Comparison of ENCODE assay signal across 8 cellular contexts in the genomic region with DNA sequence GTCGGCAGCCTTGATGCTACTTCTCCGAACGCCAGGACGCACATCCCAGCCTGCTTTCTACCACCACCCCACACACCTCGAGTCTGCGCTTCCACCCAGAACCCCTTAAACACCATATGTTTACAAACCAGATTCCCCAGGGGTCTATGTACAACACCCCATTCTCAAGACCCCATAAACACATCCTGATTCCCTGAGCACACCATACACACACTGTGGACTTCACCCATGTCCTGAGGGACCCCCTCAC. TPM values are rescaled to one million over a fixed set of nuclear protein-coding genes. Genes with fewer than 3 reads are reported as not detected.
A peak's percentile ranks its signal among the peaks of the same experiment; 100 is the strongest.
DNase-seq lines count a peak whose midpoint lies in the region; ATAC-seq and TF ChIP-seq lines count a peak whose summit lies in the region.

No MANE protein-coding gene starts in this region.

- no peak for TF ChIP-seq POLR2A in gastroesophageal sphincter (IDR thresholded peaks at IDR 0.05)

- DNase-seq in Caco-2, result no peak
- no peak for DNase-seq in SHP77 (lab: John Stamatoyannopoulos, UW)
- DNase-seq in DMS79 (lab: John Stamatoyannopoulos, UW), result no peak
- DNase-seq in Ammon's horn (ENCODE audit: low spot score), result no peak
- no peak for DNase-seq in NOMO-1 treated with dmso at 0.1 percent for 144 hours (lab: John Stamatoyannopoulos, UW; ENCODE audit: unreplicated experiment)

- H3K27ac ChIP-seq in gastroesophageal sphincter (peak overlapping the region in 2 of 4 donors; percentile 68 to 72), rectal smooth muscle tissue (ENCODE audit: low read depth, low read length) (no peak overlapping the region)

- no TSS peak for BruUV-seq in Caco-2 (replicated peaks; lab: Mats Ljungman, UMichigan)

- H3K4me3 ChIP-seq in Caco-2 (ENCODE audit: low read depth, low read length) (peak overlapping the region; percentile 60), gastroesophageal sphincter (peak overlapping the region; percentile 53 to 85), rectal smooth muscle tissue (ENCODE audit: low read length) (peak overlapping the region; percentile 57)

- WGBS in gastroesophageal sphincter (ENCODE audit: low coverage in 1 of 2), 2 donors, result 7 to 9% methylated on average over 6 of the region's 6 CpGs

- no peak for TF ChIP-seq EP300 in gastroesophageal sphincter (IDR thresholded peaks at IDR 0.05)

- no peaks in the 10 kb centered on the region for H3K27me3 ChIP-seq in Caco-2 (replicated peaks; ENCODE audit: control insufficient read depth, insufficient read depth, low read length)
- H3K27me3 ChIP-seq in gastroesophageal sphincter, result no peaks in the 10 kb centered on the region
- H3K27me3 ChIP-seq in rectal smooth muscle tissue (ENCODE audit: control insufficient read depth, insufficient read depth, low read length), result no peaks in the 10 kb centered on the region

- ATAC-seq in SK-N-SH treated with all-trans-retinoic acid at 6 μM for 48 hours, result peak; percentile 7; the same call in 2 of the 3 replicates
- ATAC-seq in gastroesophageal sphincter, result no peak

- peak overlapping the region; percentile 49 for H3K27ac Mint-ChIP-seq in Caco-2 (ENCODE audit: unreplicated experiment)

- H3K4me1 ChIP-seq in Caco-2 (peaks cover 12% of the 10 kb centered on the region; the same call in 1 of the 2 replicates), gastroesophageal sphincter (peaks cover 0 to 43% (median 13%) of the 10 kb centered on the region in 3 donors), rectal smooth muscle tissue (ENCODE audit: control insufficient read depth, insufficient read depth, low read length) (no peaks in the 10 kb centered on the region)

- H3K4me3 Mint-ChIP-seq in Caco-2 (ENCODE audit: unreplicated experiment), result peak overlapping the region; percentile 71

- no peaks in the 10 kb centered on the region for H3K27me3 Mint-ChIP-seq in Caco-2 (ENCODE audit: insufficient read depth, unreplicated experiment)

- no peak overlapping the region for H3K9ac ChIP-seq in rectal smooth muscle tissue (ENCODE audit: low read length)

- no peaks in the 10 kb centered on the region for H3K9me3 Mint-ChIP-seq in Caco-2 (ENCODE audit: unreplicated experiment)

- TF ChIP-seq CTCF in Caco-2 (IDR thresholded peaks at IDR 0.05; ENCODE audit: insufficient read depth in 1 of 2, low read depth in 1 of 2, low read length in 1 of 2, severe bottlenecking in 1 of 2, unreplicated experiment in 1 of 2) (no peak), gastroesophageal sphincter (IDR thresholded peaks at IDR 0.05) (no peak)

- CTCF ChIA-PET in Caco-2 (lab: Charles Lee), result interaction anchor here (0.6 to 1.0 kb wide), 3 partner anchors 20 to 173 kb away, joined by 3 read pairs; no protein-coding TSS in a partner anchor

- peaks cover 20% of the 10 kb centered on the region for H3K4me1 Mint-ChIP-seq in Caco-2 (ENCODE audit: low read depth, unreplicated experiment)

- H3K36me3 Mint-ChIP-seq in Caco-2 (ENCODE audit: insufficient read depth, unreplicated experiment), result no peaks in the 10 kb centered on the region

- H3K36me3 ChIP-seq in Caco-2 (ENCODE audit: control insufficient read depth, insufficient read depth, low read length) (no peaks in the 10 kb centered on the region), gastroesophageal sphincter (no peaks in the 10 kb centered on the region), rectal smooth muscle tissue (ENCODE audit: control insufficient read depth, insufficient read depth, low read length) (no peaks in the 10 kb centered on the region)

- POLR2A ChIA-PET in Caco-2 (lab: Charles Lee), result no interaction called here

- H3K9me3 ChIP-seq in Caco-2, result no peaks in the 10 kb centered on the region
- no peaks in the 10 kb centered on the region for H3K9me3 ChIP-seq in gastroesophageal sphincter

- intact Hi-C loops in Caco-2 (cut with micrococcal nuclease; ENCODE audit: unreplicated experiment), result no loop called here

TF ChIP-seq in SK-N-SH treated with all-trans-retinoic acid at 6 μM for 48 hours, 23 proteins besides CTCF, POLR2A, EP300 and RAD21 (continues in another document):
- TF ChIP-seq ZC3H10 (CRISPR knock-in tag; IDR thresholded peaks at IDR 0.05) (no peak), ZNF565 (CRISPR knock-in tag; conservative IDR thresholded peaks at IDR 0.05; ENCODE audit: low read depth) (no peak), TCF4 (CRISPR knock-in tag; IDR thresholded peaks at IDR 0.05; ENCODE audit: borderline replicate concordance) (no peak), CSRNP3 (CRISPR knock-in tag; IDR thresholded peaks at IDR 0.05) (no peak), ZNF8 (CRISPR knock-in tag; IDR thresholded peaks at IDR 0.05) (no peak), SNAI2 (CRISPR knock-in tag; IDR thresholded peaks at IDR 0.05) (no peak), CSDC2 (CRISPR knock-in tag; IDR thresholded peaks at IDR 0.05) (no peak), ESRRG (CRISPR knock-in tag; IDR thresholded peaks at IDR 0.05) (no peak), ZFP3 (CRISPR knock-in tag; IDR thresholded peaks at IDR 0.05) (no peak), GLIS3 (CRISPR knock-in tag; IDR thresholded peaks at IDR 0.05) (no peak), OSR1 (CRISPR knock-in tag; IDR thresholded peaks at IDR 0.05) (no peak), TOX (CRISPR knock-in tag; IDR thresholded peaks at IDR 0.05; ENCODE audit: borderline replicate concordance) (no peak), PPARA (CRISPR knock-in tag; IDR thresholded peaks at IDR 0.05; ENCODE audit: borderline replicate concordance) (no peak)
- TF ChIP-seq, protein P1, sequence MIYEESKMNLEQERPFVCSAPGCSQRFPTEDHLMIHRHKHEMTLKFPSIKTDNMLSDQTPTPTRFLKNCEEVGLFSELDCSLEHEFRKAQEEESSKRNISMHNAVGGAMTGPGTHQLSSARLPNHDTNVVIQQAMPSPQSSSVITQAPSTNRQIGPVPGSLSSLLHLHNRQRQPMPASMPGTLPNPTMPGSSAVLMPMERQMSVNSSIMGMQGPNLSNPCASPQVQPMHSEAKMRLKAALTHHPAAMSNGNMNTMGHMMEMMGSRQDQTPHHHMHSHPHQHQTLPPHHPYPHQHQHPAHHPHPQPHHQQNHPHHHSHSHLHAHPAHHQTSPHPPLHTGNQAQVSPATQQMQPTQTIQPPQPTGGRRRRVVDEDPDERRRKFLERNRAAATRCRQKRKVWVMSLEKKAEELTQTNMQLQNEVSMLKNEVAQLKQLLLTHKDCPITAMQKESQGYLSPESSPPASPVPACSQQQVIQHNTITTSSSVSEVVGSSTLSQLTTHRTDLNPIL (CRISPR knock-in tag; IDR thresholded peaks at IDR 0.05; ENCODE audit: low read depth), result no peak
- TF ChIP-seq, protein P2, sequence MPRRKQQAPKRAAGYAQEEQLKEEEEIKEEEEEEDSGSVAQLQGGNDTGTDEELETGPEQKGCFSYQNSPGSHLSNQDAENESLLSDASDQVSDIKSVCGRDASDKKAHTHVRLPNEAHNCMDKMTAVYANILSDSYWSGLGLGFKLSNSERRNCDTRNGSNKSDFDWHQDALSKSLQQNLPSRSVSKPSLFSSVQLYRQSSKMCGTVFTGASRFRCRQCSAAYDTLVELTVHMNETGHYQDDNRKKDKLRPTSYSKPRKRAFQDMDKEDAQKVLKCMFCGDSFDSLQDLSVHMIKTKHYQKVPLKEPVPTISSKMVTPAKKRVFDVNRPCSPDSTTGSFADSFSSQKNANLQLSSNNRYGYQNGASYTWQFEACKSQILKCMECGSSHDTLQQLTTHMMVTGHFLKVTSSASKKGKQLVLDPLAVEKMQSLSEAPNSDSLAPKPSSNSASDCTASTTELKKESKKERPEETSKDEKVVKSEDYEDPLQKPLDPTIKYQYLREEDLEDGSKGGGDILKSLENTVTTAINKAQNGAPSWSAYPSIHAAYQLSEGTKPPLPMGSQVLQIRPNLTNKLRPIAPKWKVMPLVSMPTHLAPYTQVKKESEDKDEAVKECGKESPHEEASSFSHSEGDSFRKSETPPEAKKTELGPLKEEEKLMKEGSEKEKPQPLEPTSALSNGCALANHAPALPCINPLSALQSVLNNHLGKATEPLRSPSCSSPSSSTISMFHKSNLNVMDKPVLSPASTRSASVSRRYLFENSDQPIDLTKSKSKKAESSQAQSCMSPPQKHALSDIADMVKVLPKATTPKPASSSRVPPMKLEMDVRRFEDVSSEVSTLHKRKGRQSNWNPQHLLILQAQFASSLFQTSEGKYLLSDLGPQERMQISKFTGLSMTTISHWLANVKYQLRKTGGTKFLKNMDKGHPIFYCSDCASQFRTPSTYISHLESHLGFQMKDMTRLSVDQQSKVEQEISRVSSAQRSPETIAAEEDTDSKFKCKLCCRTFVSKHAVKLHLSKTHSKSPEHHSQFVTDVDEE (CRISPR knock-in tag; IDR thresholded peaks at IDR 0.05), result no peak
- TF ChIP-seq, protein P3, sequence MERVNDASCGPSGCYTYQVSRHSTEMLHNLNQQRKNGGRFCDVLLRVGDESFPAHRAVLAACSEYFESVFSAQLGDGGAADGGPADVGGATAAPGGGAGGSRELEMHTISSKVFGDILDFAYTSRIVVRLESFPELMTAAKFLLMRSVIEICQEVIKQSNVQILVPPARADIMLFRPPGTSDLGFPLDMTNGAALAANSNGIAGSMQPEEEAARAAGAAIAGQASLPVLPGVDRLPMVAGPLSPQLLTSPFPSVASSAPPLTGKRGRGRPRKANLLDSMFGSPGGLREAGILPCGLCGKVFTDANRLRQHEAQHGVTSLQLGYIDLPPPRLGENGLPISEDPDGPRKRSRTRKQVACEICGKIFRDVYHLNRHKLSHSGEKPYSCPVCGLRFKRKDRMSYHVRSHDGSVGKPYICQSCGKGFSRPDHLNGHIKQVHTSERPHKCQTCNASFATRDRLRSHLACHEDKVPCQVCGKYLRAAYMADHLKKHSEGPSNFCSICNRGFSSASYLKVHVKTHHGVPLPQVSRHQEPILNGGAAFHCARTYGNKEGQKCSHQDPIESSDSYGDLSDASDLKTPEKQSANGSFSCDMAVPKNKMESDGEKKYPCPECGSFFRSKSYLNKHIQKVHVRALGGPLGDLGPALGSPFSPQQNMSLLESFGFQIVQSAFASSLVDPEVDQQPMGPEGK (CRISPR knock-in tag; IDR thresholded peaks at IDR 0.05; ENCODE audit: borderline replicate concordance), result no peak

RNA-seq across cellular contexts. Expression of gene TTC7B, which starts 0.7 kb away (rescaled TPM):
- total RNA-seq in Caco-2 (2022) (19.0 and 28.5 TPM in 2 replicates), gastroesophageal sphincter (100 to 1,000 TPM in 1 of 4 donors, 10 to 100 TPM in 3; 59.0 to 170 (median 64.1) TPM)
